Comparison of ENCODE assay signal across 8 cellular contexts in genomic region chr5:80181618-80182211, GRCh38.
DNase-seq lines count a peak whose midpoint lies in the region; ATAC-seq and TF ChIP-seq lines count a peak whose summit lies in the region.

No MANE protein-coding gene starts in this region.

- intact Hi-C loops in tibial artery (cut with DNase I; ENCODE audit: low total_unique reads): no loop called here

- H3K4me3 Mint-ChIP-seq in activated naive CD8-positive, alpha-beta T cell: peak overlapping the region; percentile 66

- H3K4me1 ChIP-seq in mesodermal cell (ENCODE audit: control insufficient read depth, insufficient read depth, low read length, poor library complexity, severe bottlenecking) (peaks cover 14% of the 10 kb centered on the region), tibial artery (peaks cover 0 to 4% (median 0%) of the 10 kb centered on the region in 4 donors)

- H3K9me3 Mint-ChIP-seq in activated naive CD8-positive, alpha-beta T cell (ENCODE audit: low read depth): no peaks in the 10 kb centered on the region

- H3K36me3 ChIP-seq in mesodermal cell (ENCODE audit: control insufficient read depth, insufficient read depth, low read length) (peaks cover 6% of the 10 kb centered on the region), tibial artery (peaks cover 0 to 11% (median 0%) of the 10 kb centered on the region in 3 donors)

- TF ChIP-seq CTCF in tibial artery (IDR thresholded peaks at IDR 0.05): no peak

- no peaks in the 10 kb centered on the region for H3K27me3 ChIP-seq in tibial artery

- H3K4me3 ChIP-seq in mesodermal cell (ENCODE audit: extremely low read depth, insufficient read depth, low read length, poor library complexity, severe bottlenecking): no peak overlapping the region
- no peak overlapping the region for H3K4me3 ChIP-seq in tibial artery

- 81 to 90% methylated on average over 3 to 4 of the region's 5 CpGs for WGBS in mesodermal cell (ENCODE audit: insufficient coverage in 2 of 2), 2 experiments

- H3K27me3 Mint-ChIP-seq in activated naive CD8-positive, alpha-beta T cell: no peaks in the 10 kb centered on the region

- peak; percentile 41 for DNase-seq in DMS79 (lab: John Stamatoyannopoulos, UW)
- DNase-seq in NCI-H2107 treated with DMSO at 0.1 percent for 48 hours (lab: John Stamatoyannopoulos, UW; ENCODE audit: unreplicated experiment): peak; percentile 58
- DNase-seq in iPS-NIHi7 (ENCODE audit: extremely low spot score): no peak
- DNase-seq in tibial artery: no peak

- peaks cover 89% of the 10 kb centered on the region for H3K4me1 Mint-ChIP-seq in activated naive CD8-positive, alpha-beta T cell (ENCODE audit: low read depth)

- H3K27ac ChIP-seq in mesodermal cell (ENCODE audit: low read depth, low read length, severe bottlenecking) (peak overlapping the region; percentile 23), tibial artery (no peak overlapping the region)

- ATAC-seq in HG02852 (IDR thresholded peaks at IDR 0.05; ENCODE audit: unreplicated experiment): no peak
- ATAC-seq in HG02610 (IDR thresholded peaks at IDR 0.05; ENCODE audit: unreplicated experiment): no peak

- no peaks in the 10 kb centered on the region for H3K9me3 ChIP-seq in mesodermal cell (ENCODE audit: control insufficient read depth, low read length)
- H3K9me3 ChIP-seq in tibial artery: no peaks in the 10 kb centered on the region

- peak overlapping the region; percentile 93 for H3K27ac Mint-ChIP-seq in activated naive CD8-positive, alpha-beta T cell

- peaks cover 9% of the 10 kb centered on the region for H3K36me3 Mint-ChIP-seq in activated naive CD8-positive, alpha-beta T cell

Comparison
In these comparisons a context has a peak if more than half of its experiments do, and no peak if none do; other contexts are left out.
1. DNase-seq: peak in DMS79 (single experiment) and NCI-H2107 treated with DMSO at 0.1 percent for 48 hours (single experiment); none in iPS-NIHi7 (single experiment) and tibial artery (0 of 2).